7 cellular contexts compared by ENCODE assay signal in genomic region chr1:202380531-202380930, GRCh38. TPM values are rescaled to one million over a fixed set of nuclear protein-coding genes. Genes with fewer than 3 reads are reported as not detected.
A peak's percentile ranks its signal among the peaks of the same experiment; 100 is the strongest.
DNase-seq lines count a peak whose midpoint lies in the region; ATAC-seq, FAIRE-seq and TF ChIP-seq lines count a peak whose summit lies in the region.
"Not testable (repeated sequence)": the region's sequence is repeated elsewhere in the genome, so short reads cannot be mapped to it uniquely, and the experiment has no call there.

No MANE protein-coding gene starts in this region.

- H3K36me3 ChIP-seq in CD8-positive, alpha-beta memory T cell (ENCODE audit: insufficient read depth, low read length); MM.1S (replicated peaks; ENCODE audit: insufficient read depth, low read length); bronchial epithelial cell (ENCODE audit: control insufficient read depth, insufficient read depth, low read length); iPS-18a (ENCODE audit: control insufficient read depth, low read depth, low read length); parathyroid adenoma (ENCODE audit: control insufficient read depth, insufficient read depth, low read length): not testable (repeated sequence)

- H3K4me3 Mint-ChIP-seq in CD8-positive, alpha-beta memory T cell = peak overlapping the region in 1 of 7 donors; percentile 10
- not testable (repeated sequence) for H3K4me3 Mint-ChIP-seq in activated CD8-positive, alpha-beta memory T cell treated with anti-CD3 and anti-CD28 coated beads, Interleukin-2, amount 10 ng/mL, durations not matched to agents 7 days and 5 days

- H3F3A ChIP-seq in MM.1S (ENCODE audit: insufficient read depth, low read length) = not testable (repeated sequence)

- ATAC-seq in activated CD8-positive, alpha-beta memory T cell treated with anti-CD3 and anti-CD28 coated beads, Interleukin-2, amount 10 ng/mL, durations not matched to agents 7 days and 5 days = peak; percentile 36

- H3K27ac ChIP-seq in CD8-positive, alpha-beta memory T cell (ENCODE audit: low read depth, low read length) = peak overlapping the region; percentile 4
- peak overlapping the region; percentile 40; the same call in 1 of the 2 replicates for H3K27ac ChIP-seq in MM.1S (ENCODE audit: low read length)
- peak overlapping the region; percentile 5 for H3K27ac ChIP-seq in iPS-18a (ENCODE audit: low read length)
- H3K27ac ChIP-seq in parathyroid adenoma = not testable (repeated sequence)

- not testable (repeated sequence) for H3K4me3 ChIP-seq in CD8-positive, alpha-beta memory T cell (ENCODE audit: low read length); MM.1S (ENCODE audit: low read length); bronchial epithelial cell (ENCODE audit: low read depth, low read length); parathyroid adenoma (ENCODE audit: low read depth, low read length)
- H3K4me3 ChIP-seq in iPS-18a (ENCODE audit: low read length) = peak overlapping the region; percentile 33

- not testable (repeated sequence) for TF ChIP-seq CTCF in MM.1S (IDR thresholded peaks at IDR 0.05; ENCODE audit: low read length); bronchial epithelial cell (IDR thresholded peaks at IDR 0.05; ENCODE audit: insufficient read depth, low read length, severe bottlenecking); parathyroid adenoma (IDR thresholded peaks at IDR 0.05)

- H3K27me3 ChIP-seq in CD8-positive, alpha-beta memory T cell (ENCODE audit: insufficient read depth, low read length, poor library complexity, severe bottlenecking); MM.1S (replicated peaks; ENCODE audit: insufficient read depth, low read length); bronchial epithelial cell (ENCODE audit: control insufficient read depth, insufficient read depth, low read length); iPS-18a (ENCODE audit: control insufficient read depth, insufficient read depth, low read length); parathyroid adenoma (ENCODE audit: control insufficient read depth, insufficient read depth, low read length): not testable (repeated sequence)

- not testable (repeated sequence) for DNase-seq in CD8-positive, alpha-beta memory T cell; MM.1S; activated CD8-positive, alpha-beta memory T cell treated with anti-CD3 and anti-CD28 coated beads, Interleukin-2, amount 10 ng/mL, durations not matched to agents 7 days and 5 days
- DNase-seq in HCEC 1CT = peak; percentile 35
- DNase-seq in bronchial epithelial cell (ENCODE audit: low read depth) = peak; percentile 26

- not testable (repeated sequence) for H3K36me3 Mint-ChIP-seq in CD8-positive, alpha-beta memory T cell; activated CD8-positive, alpha-beta memory T cell treated with anti-CD3 and anti-CD28 coated beads, Interleukin-2, amount 10 ng/mL, durations not matched to agents 7 days and 5 days

- peaks cover 75% of the 10 kb centered on the region for H3K79me2 ChIP-seq in MM.1S (ENCODE audit: low read length)
- H3K79me2 ChIP-seq in parathyroid adenoma = not testable (repeated sequence)

- POLR2A ChIA-PET in CD8-positive, alpha-beta memory T cell (lab: Charles Lee) = not testable (repeated sequence)

- H3K4me1 Mint-ChIP-seq in CD8-positive, alpha-beta memory T cell = peaks cover 18 to 48% (median 38%) of the 10 kb centered on the region in 3 donors
- peaks cover 11% of the 10 kb centered on the region for H3K4me1 Mint-ChIP-seq in activated CD8-positive, alpha-beta memory T cell treated with anti-CD3 and anti-CD28 coated beads, Interleukin-2, amount 10 ng/mL, durations not matched to agents 7 days and 5 days

- H3K9me2 ChIP-seq in MM.1S (replicated peaks; ENCODE audit: insufficient read depth, low read length) = not testable (repeated sequence)

- not testable (repeated sequence) for H3K9me3 ChIP-seq in CD8-positive, alpha-beta memory T cell (ENCODE audit: low read length); MM.1S (replicated peaks; ENCODE audit: insufficient read depth, low read length); iPS-18a (ENCODE audit: control insufficient read depth, low read depth, low read length); parathyroid adenoma (ENCODE audit: control insufficient read depth, low read length)

- not testable (repeated sequence) for H3K9me3 Mint-ChIP-seq in CD8-positive, alpha-beta memory T cell; activated CD8-positive, alpha-beta memory T cell treated with anti-CD3 and anti-CD28 coated beads, Interleukin-2, amount 10 ng/mL, durations not matched to agents 7 days and 5 days (ENCODE audit: low read depth)

- peak overlapping the region in 2 of 8 donors; percentile 1 to 56 for H3K27ac Mint-ChIP-seq in CD8-positive, alpha-beta memory T cell
- H3K27ac Mint-ChIP-seq in activated CD8-positive, alpha-beta memory T cell treated with anti-CD3 and anti-CD28 coated beads, Interleukin-2, amount 10 ng/mL, durations not matched to agents 7 days and 5 days = not testable (repeated sequence)

- H2AFZ ChIP-seq in MM.1S (ENCODE audit: low read length); parathyroid adenoma: not testable (repeated sequence)

- CTCF ChIA-PET in CD8-positive, alpha-beta memory T cell (lab: Charles Lee); activated CD8-positive, alpha-beta memory T cell treated with anti-CD3 and anti-CD28 coated beads, Interleukin-2, amount 10 ng/mL, durations not matched to agents 7 days and 5 days (lab: Charles Lee): not testable (repeated sequence)

- H3K9ac ChIP-seq in MM.1S (ENCODE audit: low read length); parathyroid adenoma: not testable (repeated sequence)
- H3K9ac ChIP-seq in iPS-18a (ENCODE audit: low read length) = peak overlapping the region; percentile 26

- H3K4me2 ChIP-seq in MM.1S (ENCODE audit: low read depth, low read length) (peak overlapping the region; percentile 65), parathyroid adenoma (ENCODE audit: low read length) (peak overlapping the region; percentile 37)

- H3K4me1 ChIP-seq in CD8-positive, alpha-beta memory T cell (ENCODE audit: insufficient read depth, low read length) = peaks cover 12% of the 10 kb centered on the region
- peaks cover 16% of the 10 kb centered on the region for H3K4me1 ChIP-seq in MM.1S (ENCODE audit: low read length)
- H3K4me1 ChIP-seq in iPS-18a (ENCODE audit: control insufficient read depth, low read depth, low read length) = peaks cover 17% of the 10 kb centered on the region
- not testable (repeated sequence) for H3K4me1 ChIP-seq in parathyroid adenoma

- H4K20me1 ChIP-seq in MM.1S (ENCODE audit: insufficient read depth, low read length) = not testable (repeated sequence)

- not testable (repeated sequence) for H3K27me3 Mint-ChIP-seq in CD8-positive, alpha-beta memory T cell; activated CD8-positive, alpha-beta memory T cell treated with anti-CD3 and anti-CD28 coated beads, Interleukin-2, amount 10 ng/mL, durations not matched to agents 7 days and 5 days

- not testable (repeated sequence) for FAIRE-seq in bronchial epithelial cell (lab: Jason Lieb, UNC)

RNA-seq across cellular contexts. Expression of gene PPP1R12B, which starts 32.0 kb away (rescaled TPM):
- 10 to 100 TPM; 11.9 to 13.1 TPM for total RNA-seq in CD8-positive, alpha-beta memory T cell
- 11.7 TPM for polyA plus RNA-seq in CD8-positive, alpha-beta memory T cell
- 10 to 100 TPM; 20.3 to 34.2 TPM for total RNA-seq in activated CD8-positive, alpha-beta memory T cell treated with anti-CD3 and anti-CD28 coated beads, Interleukin-2, amount 10 ng/mL, durations not matched to agents 7 days and 5 days
- 8.7 and 16.4 TPM in 2 replicates for total RNA-seq in bronchial epithelial cell

RNA-seq across cellular contexts. Expression of gene UBE2T, which starts 38.8 kb away (rescaled TPM):
- total RNA-seq in CD8-positive, alpha-beta memory T cell = 10 to 100 TPM; 71.8 to 76.9 TPM
- polyA plus RNA-seq in CD8-positive, alpha-beta memory T cell = 6.8 TPM
- total RNA-seq in activated CD8-positive, alpha-beta memory T cell treated with anti-CD3 and anti-CD28 coated beads, Interleukin-2, amount 10 ng/mL, durations not matched to agents 7 days and 5 days = 10 to 100 TPM; 77.3 to 86.0 TPM
- total RNA-seq in bronchial epithelial cell = 1.9 and 4.7 TPM in 2 replicates

Comparison
In these comparisons a context has a peak if more than half of its experiments do, and no peak if none do; other contexts are left out.
1. RNA of gene UBE2T, which starts 38.8 kb away (total RNA-seq): 77.3 to 86.0 TPM in activated CD8-positive, alpha-beta memory T cell treated with anti-CD3 and anti-CD28 coated beads, Interleukin-2, amount 10 ng/mL, durations not matched to agents 7 days and 5 days and 71.8 to 76.9 TPM in CD8-positive, alpha-beta memory T cell; 1.9 to 4.7 TPM in bronchial epithelial cell; every median in the first group is over 10 times any median in the second.